Comparison of ENCODE assay signal across 1 cellular context in genomic region chr1:154607748-154608521, GRCh38.
TF ChIP-seq lines count a peak whose summit lies in the region.

ADAR (minus strand) TSS chr1:154608186; CDS start chr1:154608006, 180 bp downstream.

TF ChIP-seq in HCT116, 20 proteins besides CTCF, POLR2A, EP300 and RAD21 (continued from another document):
- TF ChIP-seq, protein P1, sequence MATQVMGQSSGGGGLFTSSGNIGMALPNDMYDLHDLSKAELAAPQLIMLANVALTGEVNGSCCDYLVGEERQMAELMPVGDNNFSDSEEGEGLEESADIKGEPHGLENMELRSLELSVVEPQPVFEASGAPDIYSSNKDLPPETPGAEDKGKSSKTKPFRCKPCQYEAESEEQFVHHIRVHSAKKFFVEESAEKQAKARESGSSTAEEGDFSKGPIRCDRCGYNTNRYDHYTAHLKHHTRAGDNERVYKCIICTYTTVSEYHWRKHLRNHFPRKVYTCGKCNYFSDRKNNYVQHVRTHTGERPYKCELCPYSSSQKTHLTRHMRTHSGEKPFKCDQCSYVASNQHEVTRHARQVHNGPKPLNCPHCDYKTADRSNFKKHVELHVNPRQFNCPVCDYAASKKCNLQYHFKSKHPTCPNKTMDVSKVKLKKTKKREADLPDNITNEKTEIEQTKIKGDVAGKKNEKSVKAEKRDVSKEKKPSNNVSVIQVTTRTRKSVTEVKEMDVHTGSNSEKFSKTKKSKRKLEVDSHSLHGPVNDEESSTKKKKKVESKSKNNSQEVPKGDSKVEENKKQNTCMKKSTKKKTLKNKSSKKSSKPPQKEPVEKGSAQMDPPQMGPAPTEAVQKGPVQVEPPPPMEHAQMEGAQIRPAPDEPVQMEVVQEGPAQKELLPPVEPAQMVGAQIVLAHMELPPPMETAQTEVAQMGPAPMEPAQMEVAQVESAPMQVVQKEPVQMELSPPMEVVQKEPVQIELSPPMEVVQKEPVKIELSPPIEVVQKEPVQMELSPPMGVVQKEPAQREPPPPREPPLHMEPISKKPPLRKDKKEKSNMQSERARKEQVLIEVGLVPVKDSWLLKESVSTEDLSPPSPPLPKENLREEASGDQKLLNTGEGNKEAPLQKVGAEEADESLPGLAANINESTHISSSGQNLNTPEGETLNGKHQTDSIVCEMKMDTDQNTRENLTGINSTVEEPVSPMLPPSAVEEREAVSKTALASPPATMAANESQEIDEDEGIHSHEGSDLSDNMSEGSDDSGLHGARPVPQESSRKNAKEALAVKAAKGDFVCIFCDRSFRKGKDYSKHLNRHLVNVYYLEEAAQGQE (IDR thresholded peaks at IDR 0.05; ENCODE audit: low read depth) = no peak
